ENCODE assay signal across 3 cellular contexts in the genomic region with DNA sequence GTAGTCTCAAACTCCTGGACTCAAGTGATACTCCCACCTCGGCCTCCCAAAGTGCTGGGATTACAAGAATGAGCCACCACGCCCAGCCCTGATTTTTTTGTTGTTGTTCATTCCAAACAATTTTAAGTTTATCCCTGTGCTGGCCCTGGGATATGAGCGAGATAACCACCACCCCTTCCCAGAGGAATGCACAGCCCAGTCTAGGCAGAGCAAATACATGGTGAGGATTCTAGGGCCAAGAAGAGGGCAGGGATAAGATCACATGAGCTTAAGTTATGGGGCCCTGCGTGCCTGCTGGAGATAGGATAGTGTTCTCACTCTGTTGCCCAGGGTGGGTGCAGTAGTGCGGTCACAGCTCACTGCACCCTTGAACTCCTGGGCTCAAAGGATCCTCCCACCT.
TF ChIP-seq lines count a peak whose summit lies in the region.

No MANE protein-coding gene starts in this region.

TF ChIP-seq in A549, 52 proteins besides CTCF, POLR2A, EP300 and RAD21:
- TF ChIP-seq RNF2 (IDR thresholded peaks at IDR 0.05; ENCODE audit: borderline replicate concordance, low read depth) (no peak), CHD4 (IDR thresholded peaks at IDR 0.05; ENCODE audit: borderline replicate concordance) (no peak)
TF ChIP-seq in A549: peak in this region for 0.

TF ChIP-seq in IMR-90, 13 proteins besides CTCF, POLR2A, EP300 and RAD21:
- no peak for TF ChIP-seq RFX5 (IDR thresholded peaks at IDR 0.05; ENCODE audit: low read depth, low read length)
- TF ChIP-seq FOS (IDR thresholded peaks at IDR 0.05; ENCODE audit: low read depth, low read length): no peak
- no peak for TF ChIP-seq CEBPB (IDR thresholded peaks at IDR 0.05; ENCODE audit: low read depth, low read length)
- TF ChIP-seq BHLHE40 (IDR thresholded peaks at IDR 0.05; ENCODE audit: low read depth, low read length): no peak
- no peak for TF ChIP-seq RCOR1 (IDR thresholded peaks at IDR 0.05; ENCODE audit: insufficient replicate concordance, low read length)
- TF ChIP-seq CHD1 (IDR thresholded peaks at IDR 0.05; ENCODE audit: low read depth, low read length): no peak
- TF ChIP-seq MXI1 (IDR thresholded peaks at IDR 0.05; ENCODE audit: borderline replicate concordance, low read depth, low read length): no peak
- TF ChIP-seq MAFK (IDR thresholded peaks at IDR 0.05; ENCODE audit: low read depth, low read length): no peak
- TF ChIP-seq, protein P1, sequence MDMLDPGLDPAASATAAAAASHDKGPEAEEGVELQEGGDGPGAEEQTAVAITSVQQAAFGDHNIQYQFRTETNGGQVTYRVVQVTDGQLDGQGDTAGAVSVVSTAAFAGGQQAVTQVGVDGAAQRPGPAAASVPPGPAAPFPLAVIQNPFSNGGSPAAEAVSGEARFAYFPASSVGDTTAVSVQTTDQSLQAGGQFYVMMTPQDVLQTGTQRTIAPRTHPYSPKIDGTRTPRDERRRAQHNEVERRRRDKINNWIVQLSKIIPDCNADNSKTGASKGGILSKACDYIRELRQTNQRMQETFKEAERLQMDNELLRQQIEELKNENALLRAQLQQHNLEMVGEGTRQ (IDR thresholded peaks at IDR 0.05; ENCODE audit: low read depth, low read length): no peak
- no peak for TF ChIP-seq SMC3 (IDR thresholded peaks at IDR 0.05; ENCODE audit: low read depth, low read length)
- TF ChIP-seq, protein P2, sequence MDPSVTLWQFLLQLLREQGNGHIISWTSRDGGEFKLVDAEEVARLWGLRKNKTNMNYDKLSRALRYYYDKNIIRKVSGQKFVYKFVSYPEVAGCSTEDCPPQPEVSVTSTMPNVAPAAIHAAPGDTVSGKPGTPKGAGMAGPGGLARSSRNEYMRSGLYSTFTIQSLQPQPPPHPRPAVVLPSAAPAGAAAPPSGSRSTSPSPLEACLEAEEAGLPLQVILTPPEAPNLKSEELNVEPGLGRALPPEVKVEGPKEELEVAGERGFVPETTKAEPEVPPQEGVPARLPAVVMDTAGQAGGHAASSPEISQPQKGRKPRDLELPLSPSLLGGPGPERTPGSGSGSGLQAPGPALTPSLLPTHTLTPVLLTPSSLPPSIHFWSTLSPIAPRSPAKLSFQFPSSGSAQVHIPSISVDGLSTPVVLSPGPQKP (IDR thresholded peaks at IDR 0.05; ENCODE audit: borderline replicate concordance, low read depth, low read length): no peak
- no peak for TF ChIP-seq NFE2L2 (IDR thresholded peaks at IDR 0.05; ENCODE audit: low read depth, low read length)
- TF ChIP-seq MAZ (IDR thresholded peaks at IDR 0.05; ENCODE audit: borderline replicate concordance, low read depth, low read length): no peak
TF ChIP-seq in IMR-90: peak in this region for 0.

TF ChIP-seq in SK-N-SH, 30 proteins besides CTCF, POLR2A, EP300 and RAD21:
- TF ChIP-seq, protein P3, sequence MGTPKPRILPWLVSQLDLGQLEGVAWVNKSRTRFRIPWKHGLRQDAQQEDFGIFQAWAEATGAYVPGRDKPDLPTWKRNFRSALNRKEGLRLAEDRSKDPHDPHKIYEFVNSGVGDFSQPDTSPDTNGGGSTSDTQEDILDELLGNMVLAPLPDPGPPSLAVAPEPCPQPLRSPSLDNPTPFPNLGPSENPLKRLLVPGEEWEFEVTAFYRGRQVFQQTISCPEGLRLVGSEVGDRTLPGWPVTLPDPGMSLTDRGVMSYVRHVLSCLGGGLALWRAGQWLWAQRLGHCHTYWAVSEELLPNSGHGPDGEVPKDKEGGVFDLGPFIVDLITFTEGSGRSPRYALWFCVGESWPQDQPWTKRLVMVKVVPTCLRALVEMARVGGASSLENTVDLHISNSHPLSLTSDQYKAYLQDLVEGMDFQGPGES (IDR thresholded peaks at IDR 0.05; ENCODE audit: low read depth, low read length): no peak
- TF ChIP-seq FOXM1 (IDR thresholded peaks at IDR 0.05; ENCODE audit: low read depth): no peak
- no peak for TF ChIP-seq NRF1 (IDR thresholded peaks at IDR 0.05; ENCODE audit: low read depth, low read length)
- TF ChIP-seq FOXJ3 (CRISPR knock-in tag; IDR thresholded peaks at IDR 0.05): no peak
- TF ChIP-seq TAF1 (IDR thresholded peaks at IDR 0.05; ENCODE audit: borderline replicate concordance, low read depth, low read length): no peak
- no peak for TF ChIP-seq GATA2 (CRISPR knock-in tag; IDR thresholded peaks at IDR 0.05)
- TF ChIP-seq SIN3A (IDR thresholded peaks at IDR 0.05; ENCODE audit: borderline replicate concordance, low read depth, low read length): no peak
- no peak for TF ChIP-seq POLR2AphosphoS5 (IDR thresholded peaks at IDR 0.05; ENCODE audit: low read depth, low read length)
- TF ChIP-seq JUND (IDR thresholded peaks at IDR 0.05): no peak
- TF ChIP-seq, protein P4, sequence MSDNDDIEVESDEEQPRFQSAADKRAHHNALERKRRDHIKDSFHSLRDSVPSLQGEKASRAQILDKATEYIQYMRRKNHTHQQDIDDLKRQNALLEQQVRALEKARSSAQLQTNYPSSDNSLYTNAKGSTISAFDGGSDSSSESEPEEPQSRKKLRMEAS (IDR thresholded peaks at IDR 0.05; ENCODE audit: low read depth): no peak
- no peak for TF ChIP-seq RXRA (IDR thresholded peaks at IDR 0.05; ENCODE audit: borderline replicate concordance, low read depth)
- TF ChIP-seq RFX5 (IDR thresholded peaks at IDR 0.05; ENCODE audit: low read length): no peak
- no peak for TF ChIP-seq MEF2A (IDR thresholded peaks at IDR 0.05; ENCODE audit: borderline replicate concordance, low read depth)
- TF ChIP-seq, protein P5, sequence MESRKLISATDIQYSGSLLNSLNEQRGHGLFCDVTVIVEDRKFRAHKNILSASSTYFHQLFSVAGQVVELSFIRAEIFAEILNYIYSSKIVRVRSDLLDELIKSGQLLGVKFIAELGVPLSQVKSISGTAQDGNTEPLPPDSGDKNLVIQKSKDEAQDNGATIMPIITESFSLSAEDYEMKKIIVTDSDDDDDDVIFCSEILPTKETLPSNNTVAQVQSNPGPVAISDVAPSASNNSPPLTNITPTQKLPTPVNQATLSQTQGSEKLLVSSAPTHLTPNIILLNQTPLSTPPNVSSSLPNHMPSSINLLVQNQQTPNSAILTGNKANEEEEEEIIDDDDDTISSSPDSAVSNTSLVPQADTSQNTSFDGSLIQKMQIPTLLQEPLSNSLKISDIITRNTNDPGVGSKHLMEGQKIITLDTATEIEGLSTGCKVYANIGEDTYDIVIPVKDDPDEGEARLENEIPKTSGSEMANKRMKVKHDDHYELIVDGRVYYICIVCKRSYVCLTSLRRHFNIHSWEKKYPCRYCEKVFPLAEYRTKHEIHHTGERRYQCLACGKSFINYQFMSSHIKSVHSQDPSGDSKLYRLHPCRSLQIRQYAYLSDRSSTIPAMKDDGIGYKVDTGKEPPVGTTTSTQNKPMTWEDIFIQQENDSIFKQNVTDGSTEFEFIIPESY (IDR thresholded peaks at IDR 0.05; ENCODE audit: borderline replicate concordance, low read depth): no peak
- TF ChIP-seq, protein P1 (IDR thresholded peaks at IDR 0.05; ENCODE audit: borderline replicate concordance, low read depth, low read length): no peak
TF ChIP-seq in SK-N-SH: peak in this region for 0.
